In the genomic region with DNA sequence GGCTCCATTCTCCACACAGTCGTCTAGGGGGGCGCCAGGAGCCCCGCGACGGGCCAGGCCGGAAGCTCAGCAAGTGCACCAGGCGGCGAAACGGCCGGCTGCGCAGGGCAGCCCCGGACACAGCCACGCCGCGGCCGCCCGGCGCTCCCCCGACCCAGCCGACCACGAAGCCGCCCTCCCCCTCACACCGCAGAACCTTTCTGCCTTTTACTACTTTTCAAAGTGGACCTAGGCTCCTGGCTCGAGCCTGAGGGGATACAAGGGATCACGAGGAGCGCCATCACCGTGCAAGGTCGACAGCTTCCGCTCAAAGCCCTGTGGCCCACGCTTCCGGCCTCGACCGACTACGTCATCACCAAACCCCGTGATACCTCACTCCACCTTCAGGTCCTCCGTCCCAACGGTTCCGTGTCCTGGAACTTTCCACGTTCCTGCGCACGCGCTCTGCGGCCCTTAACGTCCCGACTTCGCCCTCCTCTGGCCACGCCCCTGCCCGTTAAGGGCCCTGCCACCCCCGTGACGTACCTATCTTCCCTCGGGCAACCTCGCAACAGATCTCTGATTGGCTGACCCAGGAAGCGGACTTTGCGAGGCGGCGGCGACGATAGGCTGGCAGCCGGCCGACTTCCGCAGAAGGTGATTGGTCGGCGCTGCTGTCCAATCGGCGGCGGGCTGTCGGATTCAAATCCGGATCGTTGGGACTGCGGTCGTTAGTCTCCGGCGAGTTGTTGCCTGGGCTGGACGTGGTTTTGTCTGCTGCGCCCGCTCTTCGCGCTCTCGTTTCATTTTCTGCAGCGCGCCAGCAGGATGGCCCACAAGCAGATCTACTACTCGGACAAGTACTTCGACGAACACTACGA, we compare ENCODE assay signal across 8 cellular contexts. TPM values are rescaled to one million over a fixed set of nuclear protein-coding genes. Genes with fewer than 3 reads are reported as not detected.
A peak's percentile ranks its signal among the peaks of the same experiment; 100 is the strongest.
DNase-seq lines count a peak whose midpoint lies in the region; ATAC-seq and TF ChIP-seq lines count a peak whose summit lies in the region.

A gene (plus strand): TSS at position 710 of the 860 bp plus-strand sequence. CDS start 98 bp downstream, at position 808.

- H3K27me3 ChIP-seq in RWPE2 (ENCODE audit: insufficient read depth, poor library complexity, severe bottlenecking) (no peaks in the 10 kb centered on the region), fibroblast of lung (ENCODE audit: control insufficient read depth, insufficient read depth, low read length) (no peaks in the 10 kb centered on the region)
- peaks cover 0 to 4% of the 10 kb centered on the region in 2 donors for H3K27me3 ChIP-seq in naive thymus-derived CD4-positive, alpha-beta T cell (ENCODE audit: control insufficient read depth in 2 of 2, insufficient read depth in 2 of 2, low read length in 2 of 2)

- H3K9me3 ChIP-seq in RWPE2 (ENCODE audit: severe bottlenecking) (no peaks in the 10 kb centered on the region), fibroblast of lung (ENCODE audit: control insufficient read depth, insufficient read depth, low read depth, low read length) (no peaks in the 10 kb centered on the region)
- H3K9me3 ChIP-seq in naive thymus-derived CD4-positive, alpha-beta T cell (ENCODE audit: control insufficient read depth in 2 of 3, low read length in 3 of 3) = no peaks in the 10 kb centered on the region

- H3K4me2 ChIP-seq in fibroblast of lung (ENCODE audit: extremely low read depth, insufficient read depth, low read length) = peak within 1 kb of the TSS; percentile 92

- H3K27ac Mint-ChIP-seq in activated T-helper 2 cell treated with anti-CD3 and anti-CD28 coated beads, Interferon-gamma antibody, Interleukin-2, Interleukin-4, amounts not matched to agents 10 μg/mL and 5 μg/mL and 100 μg/mL, durations not matched to agents 14 hours and 24 hours and 36 hours = peak within 1 kb of the TSS; percentile 100
- H3K27ac Mint-ChIP-seq in naive thymus-derived CD4-positive, alpha-beta T cell = peak within 1 kb of the TSS; percentile 97 to 100 (median 99)
- peak within 1 kb of the TSS; percentile 100 for H3K27ac Mint-ChIP-seq in stimulated activated naive B cell treated with anti-CD40 and anti-IgM and Interleukin-4, amounts not matched to agents 10 μg/mL and 1 μg/mL and 100 μg/mL, for 72 hours

- peaks cover 41% of the 10 kb centered on the region for H3K4me1 Mint-ChIP-seq in activated T-helper 2 cell treated with anti-CD3 and anti-CD28 coated beads, Interferon-gamma antibody, Interleukin-2, Interleukin-4, amounts not matched to agents 10 μg/mL and 5 μg/mL and 100 μg/mL, durations not matched to agents 14 hours and 24 hours and 36 hours (ENCODE audit: low read depth)
- peaks cover 0 to 36% (median 32%) of the 10 kb centered on the region in 7 donors for H3K4me1 Mint-ChIP-seq in naive thymus-derived CD4-positive, alpha-beta T cell
- peaks cover 7 to 9% of the 10 kb centered on the region in 2 donors for H3K4me1 Mint-ChIP-seq in stimulated activated naive B cell treated with anti-CD40 and anti-IgM and Interleukin-4, amounts not matched to agents 10 μg/mL and 1 μg/mL and 100 μg/mL, for 72 hours

- H3K36me3 ChIP-seq in RWPE2 (ENCODE audit: low read depth) (peaks cover 38% of the 10 kb centered on the region), fibroblast of lung (ENCODE audit: control insufficient read depth, insufficient read depth, low read length) (no peaks in the 10 kb centered on the region)
- no peaks in the 10 kb centered on the region for H3K36me3 ChIP-seq in naive thymus-derived CD4-positive, alpha-beta T cell (ENCODE audit: control insufficient read depth in 2 of 3, insufficient read depth in 3 of 3, low read length in 3 of 3)

- H3K36me3 Mint-ChIP-seq in activated T-helper 2 cell treated with anti-CD3 and anti-CD28 coated beads, Interferon-gamma antibody, Interleukin-2, Interleukin-4, amounts not matched to agents 10 μg/mL and 5 μg/mL and 100 μg/mL, durations not matched to agents 14 hours and 24 hours and 36 hours (ENCODE audit: low read depth) = peaks cover 58% of the 10 kb centered on the region
- peaks cover 0 to 16% (median 4%) of the 10 kb centered on the region in 5 donors for H3K36me3 Mint-ChIP-seq in naive thymus-derived CD4-positive, alpha-beta T cell
- peaks cover 21 to 25% of the 10 kb centered on the region in 2 donors for H3K36me3 Mint-ChIP-seq in stimulated activated naive B cell treated with anti-CD40 and anti-IgM and Interleukin-4, amounts not matched to agents 10 μg/mL and 1 μg/mL and 100 μg/mL, for 72 hours

- no peaks in the 10 kb centered on the region for H3K9me3 Mint-ChIP-seq in activated T-helper 2 cell treated with anti-CD3 and anti-CD28 coated beads, Interferon-gamma antibody, Interleukin-2, Interleukin-4, amounts not matched to agents 10 μg/mL and 5 μg/mL and 100 μg/mL, durations not matched to agents 14 hours and 24 hours and 36 hours
- H3K9me3 Mint-ChIP-seq in naive thymus-derived CD4-positive, alpha-beta T cell = peaks cover 0 to 6% (median 0%) of the 10 kb centered on the region in 11 donors
- H3K9me3 Mint-ChIP-seq in stimulated activated naive B cell treated with anti-CD40 and anti-IgM and Interleukin-4, amounts not matched to agents 10 μg/mL and 1 μg/mL and 100 μg/mL, for 72 hours = no peaks in the 10 kb centered on the region

- H2AFZ ChIP-seq in fibroblast of lung (ENCODE audit: low read length) = peak within 1 kb of the TSS; percentile 39

- H4K20me1 ChIP-seq in fibroblast of lung (ENCODE audit: control insufficient read depth, extremely low read depth, insufficient read depth, low read length) = no peaks in the 10 kb centered on the region

- peak within 1 kb of the TSS; percentile 98 for H3K9ac ChIP-seq in fibroblast of lung (ENCODE audit: insufficient read depth, low read length)

- TF ChIP-seq CTCF in RWPE2 (IDR thresholded peaks at IDR 0.05; ENCODE audit: poor library complexity, severe bottlenecking) (no peak), fibroblast of lung (conservative IDR thresholded peaks at IDR 0.05 in 1 of 2, IDR thresholded peaks at IDR 0.05 in 1 of 2; ENCODE audit: low read depth in 1 of 2, low read length in 2 of 2) (no peak)

- DNase-seq in EH (ENCODE audit: low read depth) = peak; percentile 100
- DNase-seq in H4 (ENCODE audit: low spot score) = peak; percentile 100
- peak; percentile 100 for DNase-seq in LoVo (ENCODE audit: low spot score)
- DNase-seq in RWPE2 (ENCODE audit: low spot score) = peak; percentile 99
- DNase-seq in activated T-helper 2 cell treated with anti-CD3 and anti-CD28 coated beads, Interferon-gamma antibody, Interleukin-2, Interleukin-4, amounts not matched to agents 10 μg/mL and 5 μg/mL and 100 μg/mL, durations not matched to agents 14 hours and 24 hours and 36 hours (ENCODE audit: low spot score) = peak; percentile 100
- DNase-seq in fibroblast of lung (ENCODE audit: low read depth in 2 of 2) = peak; percentile 100
- peak; percentile 97 to 100 (median 99) for DNase-seq in naive thymus-derived CD4-positive, alpha-beta T cell
- peak; percentile 100 for DNase-seq in stimulated activated naive B cell treated with anti-CD40 and anti-IgM and Interleukin-4, amounts not matched to agents 10 μg/mL and 1 μg/mL and 100 μg/mL, for 72 hours

- peak within 1 kb of the TSS; percentile 97 for H3K4me3 Mint-ChIP-seq in activated T-helper 2 cell treated with anti-CD3 and anti-CD28 coated beads, Interferon-gamma antibody, Interleukin-2, Interleukin-4, amounts not matched to agents 10 μg/mL and 5 μg/mL and 100 μg/mL, durations not matched to agents 14 hours and 24 hours and 36 hours (ENCODE audit: low read depth)
- H3K4me3 Mint-ChIP-seq in naive thymus-derived CD4-positive, alpha-beta T cell = peak within 1 kb of the TSS; percentile 94 to 99 (median 96)
- peak within 1 kb of the TSS; percentile 94 to 97 for H3K4me3 Mint-ChIP-seq in stimulated activated naive B cell treated with anti-CD40 and anti-IgM and Interleukin-4, amounts not matched to agents 10 μg/mL and 1 μg/mL and 100 μg/mL, for 72 hours

- H3K4me3 ChIP-seq in RWPE2 (ENCODE audit: severe bottlenecking) = peak within 1 kb of the TSS; percentile 77
- peak within 1 kb of the TSS; percentile 84 to 97 (median 88) for H3K4me3 ChIP-seq in fibroblast of lung (replicated peaks in 1 of 4; ENCODE audit: control extremely low read depth in 1 of 4, insufficient read depth in 1 of 4, low read depth in 3 of 4, low read length in 4 of 4)
- peak within 1 kb of the TSS; percentile 82 for H3K4me3 ChIP-seq in naive thymus-derived CD4-positive, alpha-beta T cell (ENCODE audit: low read length)

- H3K27ac ChIP-seq in RWPE2 (ENCODE audit: poor library complexity, severe bottlenecking) (peak within 1 kb of the TSS; percentile 88), fibroblast of lung (ENCODE audit: insufficient read depth, low read length) (peak within 1 kb of the TSS; percentile 99)
- peak within 1 kb of the TSS; percentile 96 for H3K27ac ChIP-seq in naive thymus-derived CD4-positive, alpha-beta T cell (ENCODE audit: low read depth, low read length)

- ATAC-seq in RWPE2 (ENCODE audit: low read depth) = peak; percentile 90
- peak; percentile 94 for ATAC-seq in naive thymus-derived CD4-positive, alpha-beta T cell
- peak; percentile 91 to 93 for ATAC-seq in stimulated activated naive B cell treated with anti-CD40 and anti-IgM and Interleukin-4, amounts not matched to agents 10 μg/mL and 1 μg/mL and 100 μg/mL, for 72 hours (replicated peaks)

- no peaks in the 10 kb centered on the region for H3K27me3 Mint-ChIP-seq in activated T-helper 2 cell treated with anti-CD3 and anti-CD28 coated beads, Interferon-gamma antibody, Interleukin-2, Interleukin-4, amounts not matched to agents 10 μg/mL and 5 μg/mL and 100 μg/mL, durations not matched to agents 14 hours and 24 hours and 36 hours (ENCODE audit: low read depth)
- H3K27me3 Mint-ChIP-seq in naive thymus-derived CD4-positive, alpha-beta T cell = peaks cover 0 to 7% (median 0%) of the 10 kb centered on the region in 5 donors
- H3K27me3 Mint-ChIP-seq in stimulated activated naive B cell treated with anti-CD40 and anti-IgM and Interleukin-4, amounts not matched to agents 10 μg/mL and 1 μg/mL and 100 μg/mL, for 72 hours = no peaks in the 10 kb centered on the region

- CTCF ChIA-PET in naive thymus-derived CD4-positive, alpha-beta T cell (lab: Charles Lee) = no interaction called here

- intact Hi-C loops in activated T-helper 2 cell treated with anti-CD3 and anti-CD28 coated beads, Interferon-gamma antibody, Interleukin-2, Interleukin-4, amounts not matched to agents 10 μg/mL and 5 μg/mL and 100 μg/mL, durations not matched to agents 14 hours and 24 hours and 36 hours (cut with micrococcal nuclease) = loop anchor here (1.0 to 5.0 kb wide), 3 partner anchors 8 to 192 kb away; a partner anchor contains a TSS
- intact Hi-C loops in naive thymus-derived CD4-positive, alpha-beta T cell (cut with micrococcal nuclease) = loop anchor here (1.0 to 10.0 kb wide), 5 partner anchors 8 to 476 kb away; a partner anchor contains a TSS

- peaks cover 47% of the 10 kb centered on the region for H3K79me2 ChIP-seq in fibroblast of lung (ENCODE audit: control insufficient read depth, insufficient read depth, low read length)

- H3K4me1 ChIP-seq in RWPE2 (ENCODE audit: insufficient read depth, poor library complexity, severe bottlenecking) (peaks cover 16% of the 10 kb centered on the region), fibroblast of lung (ENCODE audit: control insufficient read depth, extremely low read depth, insufficient read depth, low read length) (peaks cover 8% of the 10 kb centered on the region)
- peaks cover 22 to 24% of the 10 kb centered on the region in 2 donors for H3K4me1 ChIP-seq in naive thymus-derived CD4-positive, alpha-beta T cell (ENCODE audit: control insufficient read depth in 2 of 2, insufficient read depth in 2 of 2, low read length in 2 of 2)

- POLR2A ChIA-PET in naive thymus-derived CD4-positive, alpha-beta T cell (lab: Charles Lee) = interaction anchor here (0.7 to 1.5 kb wide), 6 partner anchors 8 to 307 kb away, joined by 3 to 7 read pairs (median 4); a partner anchor contains a TSS

RNA-seq across cellular contexts. Expression of the gene that starts here (rescaled TPM):
- total RNA-seq in H4 (2014; rRNA removed; shearing (Covaris generic)) = 581 and 614 TPM in 2 replicates
- total RNA-seq in activated T-helper 2 cell treated with anti-CD3 and anti-CD28 coated beads, Interferon-gamma antibody, Interleukin-2, Interleukin-4, amounts not matched to agents 10 μg/mL and 5 μg/mL and 100 μg/mL, durations not matched to agents 14 hours and 24 hours and 36 hours = 172 and 177 TPM in 2 replicates
- 25.9 and 69.7 TPM in 2 replicates for total RNA-seq in fibroblast of lung
- 101 and 272 TPM in 2 replicates for polyA plus RNA-seq in fibroblast of lung
- polyA plus RNA-seq in fibroblast of lung (2012) = 67.7 and 187 TPM in 2 replicates
- polyA minus RNA-seq in fibroblast of lung (ENCODE audit: low replicate concordance) = 14.9 and 22.0 TPM in 2 replicates
- 100 to 1,000 TPM in 1 of 5 experiments, 10 to 100 TPM in 1, 1 to 10 TPM in 3; 5.2 to 121 (median 8.9) TPM for total RNA-seq in naive thymus-derived CD4-positive, alpha-beta T cell
- 1 to 10 TPM; 6.0 to 8.0 TPM for polyA plus RNA-seq in naive thymus-derived CD4-positive, alpha-beta T cell

Comparison
In these comparisons a context has a peak if more than half of its experiments do, and no peak if none do; other contexts are left out.
1. Peak in every context shown above with its lines: DNase-seq, ATAC-seq, H3K4me3 ChIP-seq and H3K27ac ChIP-seq.
2. RNA of the gene that starts here (polyA plus RNA-seq): 67.7 to 272 TPM in fibroblast of lung; 6.0 to 8.0 TPM in naive thymus-derived CD4-positive, alpha-beta T cell; every median in the first group is over 4 times any median in the second.